21 cellular contexts compared by ENCODE assay signal in genomic region chr7:107322015-107322414, GRCh38.
"Had no signal": no experiment of that assay in that cellular context is flagged by ENCODE, and none has a peak within 500 bp of the region (broad histone marks: within the 10 kb centered on the region; RNA-seq: fewer than 3 reads in every experiment).

No MANE protein-coding gene starts in this region.

- DNase-seq: activated CD4-positive, alpha-beta memory T cell treated with anti-CD3 and anti-CD28 coated beads for 36 hours; activated CD4-positive, alpha-beta T cell treated with anti-CD3 and anti-CD28 coated beads for 48 hours; activated effector memory CD4-positive, alpha-beta T cell treated with Interleukin-2 at 50 U/mL for 16 hours; activated naive CD4-positive, alpha-beta T cell treated with anti-CD3 and anti-CD28 coated beads for 36 hours; activated naive CD8-positive, alpha-beta T cell treated with anti-CD3 and anti-CD28 coated beads, Interleukin-2, amount 50 U/mL, for 24 hours; activated T-cell treated with anti-CD3 and anti-CD28 coated beads, Interleukin-2, amount 50 U/mL, for 72 hours; cerebellar nuclear complex; foreskin melanocyte; immature natural killer cell; left lung; naive thymus-derived CD4-positive, alpha-beta T cell; retina; sigmoid colon; stimulated activated CD4-positive, alpha-beta T cell treated with anti-CD3 and anti-CD28 coated beads, Interleukin-2, amount 100 ng/mL, for 48 hours; stimulated activated CD8-positive, alpha-beta memory T cell treated with anti-CD3 and anti-CD28 coated beads, Interleukin-4, amount 100 ng/mL, for 48 hours; stimulated activated naive B cell treated with anti-CD40 and anti-IgM and Interleukin-4, amounts not matched to agents 10 μg/mL and 1 μg/mL and 100 μg/mL, for 72 hours; T-helper 9 cell; testis had no signal

- ATAC-seq: activated naive CD8-positive, alpha-beta T cell treated with anti-CD3 and anti-CD28 coated beads, Interleukin-2, amount 50 U/mL, for 24 hours; activated T-cell treated with anti-CD3 and anti-CD28 coated beads, Interleukin-2, amount 50 U/mL, for 72 hours; left lung; naive thymus-derived CD4-positive, alpha-beta T cell; stimulated activated naive B cell treated with anti-CD40 and anti-IgM and Interleukin-4, amounts not matched to agents 10 μg/mL and 1 μg/mL and 100 μg/mL, for 72 hours had no signal

- H3K4me3 ChIP-seq: coronary artery, left lung, lung, sigmoid colon, testis, vagina had no signal
